Comparison of ENCODE assay signal across 8 cellular contexts in the genomic region with DNA sequence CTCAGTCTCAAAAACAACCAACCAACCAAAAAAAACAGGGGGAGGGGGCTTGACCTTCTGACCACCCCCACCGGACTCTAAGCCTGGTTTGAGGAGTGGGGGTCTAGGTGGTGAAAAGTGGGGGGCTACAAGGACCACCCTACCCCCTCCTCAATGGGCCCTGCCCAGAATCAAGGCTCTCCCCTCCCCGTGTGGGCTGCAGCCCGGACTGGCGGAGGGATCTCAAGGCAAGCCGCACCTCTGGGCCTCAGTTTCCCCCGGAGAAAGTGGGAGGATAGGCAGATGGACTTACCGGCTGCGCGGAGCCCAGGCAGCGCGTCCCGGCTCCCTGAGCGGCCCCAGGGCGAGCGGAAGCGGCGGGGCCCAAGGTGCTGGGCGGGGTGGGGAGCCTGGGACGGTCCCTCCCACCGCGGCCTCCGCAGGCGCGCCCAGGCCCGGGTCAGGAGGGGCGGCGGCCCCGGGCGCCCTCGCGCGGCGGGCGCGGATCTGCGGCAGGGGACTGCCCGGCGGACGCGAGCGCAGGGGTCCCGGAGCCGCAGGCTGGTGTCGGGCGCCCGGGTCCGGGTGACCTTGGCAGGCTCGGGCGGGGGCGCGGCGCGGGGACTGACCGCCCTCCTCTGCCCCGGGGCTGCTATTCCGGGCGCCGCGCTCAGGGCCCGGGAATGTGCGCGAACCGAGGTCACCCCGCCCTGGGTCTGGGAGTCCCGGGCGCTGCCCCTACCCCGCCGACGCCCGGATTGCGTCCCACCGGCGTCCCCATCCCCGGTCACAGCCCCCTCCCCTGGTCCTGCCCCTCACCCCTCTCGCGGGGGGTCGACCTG. TPM values are rescaled to one million over a fixed set of nuclear protein-coding genes. Genes with fewer than 3 reads are reported as not detected.
DNase-seq lines count a peak whose midpoint lies in the region; ATAC-seq and TF ChIP-seq lines count a peak whose summit lies in the region.

A gene with protein sequence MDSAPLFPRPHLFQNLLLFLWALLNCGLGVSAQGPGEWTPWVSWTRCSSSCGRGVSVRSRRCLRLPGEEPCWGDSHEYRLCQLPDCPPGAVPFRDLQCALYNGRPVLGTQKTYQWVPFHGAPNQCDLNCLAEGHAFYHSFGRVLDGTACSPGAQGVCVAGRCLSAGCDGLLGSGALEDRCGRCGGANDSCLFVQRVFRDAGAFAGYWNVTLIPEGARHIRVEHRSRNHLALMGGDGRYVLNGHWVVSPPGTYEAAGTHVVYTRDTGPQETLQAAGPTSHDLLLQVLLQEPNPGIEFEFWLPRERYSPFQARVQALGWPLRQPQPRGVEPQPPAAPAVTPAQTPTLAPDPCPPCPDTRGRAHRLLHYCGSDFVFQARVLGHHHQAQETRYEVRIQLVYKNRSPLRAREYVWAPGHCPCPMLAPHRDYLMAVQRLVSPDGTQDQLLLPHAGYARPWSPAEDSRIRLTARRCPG (minus strand): TSS at position 349 of the 821 bp plus-strand sequence. CDS start 2,076 bp downstream, outside the sequence.

- peaks cover 31% of the 10 kb centered on the region for H4K20me1 ChIP-seq in BLaER1

- no peak within 1 kb of the TSS for H3K27ac Mint-ChIP-seq in endodermal cell
- H3K27ac Mint-ChIP-seq in naive thymus-derived CD4-positive, alpha-beta T cell: peak within 1 kb of the TSS in 5 of 9 donors; percentile 44 to 75 (median 63)

- DNase-seq in LNCaP clone FGC (ENCODE audit: low read depth): no peak
- peak; percentile 35 to 56 for DNase-seq in activated CD4-positive, alpha-beta T cell treated with anti-CD3 and anti-CD28 coated beads, Interleukin-2, amount 50 U/mL, for 24 hours (ENCODE audit: low read depth in 1 of 2, low spot score in 1 of 2)
- peak; percentile 78 for DNase-seq in endodermal cell
- DNase-seq in naive thymus-derived CD4-positive, alpha-beta T cell: peak in 8 of 9 donors; percentile 34 to 82 (median 50)
- no peak for DNase-seq in suprapubic skin (ENCODE audit: low spot score in 2 of 2)
- DNase-seq in caudate nucleus (lab: John Stamatoyannopoulos, UW): no peak

- H3K27me3 Mint-ChIP-seq in endodermal cell (ENCODE audit: insufficient read depth): peaks cover 60% of the 10 kb centered on the region
- H3K27me3 Mint-ChIP-seq in naive thymus-derived CD4-positive, alpha-beta T cell: peaks cover 0 to 25% (median 0%) of the 10 kb centered on the region in 5 donors

- H3K4me1 ChIP-seq in BLaER1 (peaks cover 41% of the 10 kb centered on the region), endodermal cell (ENCODE audit: control insufficient read depth, insufficient read depth, low read length) (peaks cover 7% of the 10 kb centered on the region), suprapubic skin (peaks cover 38% of the 10 kb centered on the region)
- peaks cover 0 to 13% of the 10 kb centered on the region in 2 donors for H3K4me1 ChIP-seq in naive thymus-derived CD4-positive, alpha-beta T cell (ENCODE audit: control insufficient read depth in 2 of 2, insufficient read depth in 2 of 2, low read length in 2 of 2)

- intact Hi-C loops in naive thymus-derived CD4-positive, alpha-beta T cell (cut with micrococcal nuclease): loop anchor here (1.0 to 10.0 kb wide), 6 partner anchors 10 to 75 kb away; partner anchors contain the start of genes PCSK4 (in 1 of the 2), REEP6 (in 1 of the 2) and RPS15 (in 1 of the 2)

- H3K9me3 ChIP-seq in BLaER1: no peaks in the 10 kb centered on the region
- no peaks in the 10 kb centered on the region for H3K9me3 ChIP-seq in endodermal cell (ENCODE audit: control insufficient read depth, low read length)
- H3K9me3 ChIP-seq in naive thymus-derived CD4-positive, alpha-beta T cell (ENCODE audit: control insufficient read depth in 2 of 3, low read length in 3 of 3): no peaks in the 10 kb centered on the region
- H3K9me3 ChIP-seq in suprapubic skin: no peaks in the 10 kb centered on the region

- H3K4me3 ChIP-seq in BLaER1 (no peak within 1 kb of the TSS), LNCaP clone FGC (ENCODE audit: low read depth, low read length) (no peak within 1 kb of the TSS), endodermal cell (ENCODE audit: low read length) (peak within 1 kb of the TSS; percentile 75), suprapubic skin (peak within 1 kb of the TSS; percentile 48)
- peak within 1 kb of the TSS; percentile 59 for H3K4me3 ChIP-seq in naive thymus-derived CD4-positive, alpha-beta T cell (ENCODE audit: low read length)

- TF ChIP-seq CTCF in LNCaP clone FGC (IDR thresholded peaks at IDR 0.05; ENCODE audit: control insufficient read depth, extremely low read depth, insufficient read depth): peak; percentile 29
- peak; percentile 46 for TF ChIP-seq CTCF in endodermal cell (conservative IDR thresholded peaks at IDR 0.05)
- no peak for TF ChIP-seq CTCF in suprapubic skin (IDR thresholded peaks at IDR 0.05)

- TF ChIP-seq EP300 in suprapubic skin (IDR thresholded peaks at IDR 0.05): no peak

- H3K9ac ChIP-seq in BLaER1: no peak within 1 kb of the TSS
- no peak within 1 kb of the TSS for H3K9ac ChIP-seq in endodermal cell (ENCODE audit: extremely low read depth, low read length, poor library complexity, severe bottlenecking)

- peak; percentile 73 for ATAC-seq in naive thymus-derived CD4-positive, alpha-beta T cell
- no peak for ATAC-seq in HG03457 (IDR thresholded peaks at IDR 0.05; ENCODE audit: unreplicated experiment)

- peaks cover 41% of the 10 kb centered on the region for H3K27me3 ChIP-seq in BLaER1
- H3K27me3 ChIP-seq in endodermal cell (ENCODE audit: control insufficient read depth, insufficient read depth, low read length, poor library complexity, severe bottlenecking): peaks cover 35% of the 10 kb centered on the region
- H3K27me3 ChIP-seq in naive thymus-derived CD4-positive, alpha-beta T cell (ENCODE audit: control insufficient read depth in 2 of 2, insufficient read depth in 2 of 2, low read length in 2 of 2): no peaks in the 10 kb centered on the region
- peaks cover 23% of the 10 kb centered on the region for H3K27me3 ChIP-seq in suprapubic skin

- H3K9me3 Mint-ChIP-seq in endodermal cell: peaks cover 3% of the 10 kb centered on the region
- peaks cover 0 to 4% (median 0%) of the 10 kb centered on the region in 11 donors for H3K9me3 Mint-ChIP-seq in naive thymus-derived CD4-positive, alpha-beta T cell

- H3K4me3 Mint-ChIP-seq in endodermal cell: peak within 1 kb of the TSS; percentile 47
- peak within 1 kb of the TSS; percentile 64 to 85 (median 74) for H3K4me3 Mint-ChIP-seq in naive thymus-derived CD4-positive, alpha-beta T cell

- peak within 1 kb of the TSS; percentile 29 for H3K4me2 ChIP-seq in BLaER1

- POLR2A ChIA-PET in naive thymus-derived CD4-positive, alpha-beta T cell (lab: Charles Lee): no interaction called here

- no peak for TF ChIP-seq POLR2A in suprapubic skin (IDR thresholded peaks at IDR 0.05)

- peaks cover 3% of the 10 kb centered on the region for H3K4me1 Mint-ChIP-seq in endodermal cell
- peaks cover 1 to 32% (median 18%) of the 10 kb centered on the region in 7 donors for H3K4me1 Mint-ChIP-seq in naive thymus-derived CD4-positive, alpha-beta T cell

- H3K36me3 ChIP-seq in BLaER1 (no peaks in the 10 kb centered on the region), endodermal cell (ENCODE audit: control insufficient read depth, insufficient read depth, low read length) (no peaks in the 10 kb centered on the region), suprapubic skin (no peaks in the 10 kb centered on the region)
- H3K36me3 ChIP-seq in naive thymus-derived CD4-positive, alpha-beta T cell (ENCODE audit: control insufficient read depth in 2 of 3, insufficient read depth in 3 of 3, low read length in 3 of 3): no peaks in the 10 kb centered on the region

- 5 to 20% methylated on average over 1 to 76 of the region's 77 CpGs for WGBS in endodermal cell (ENCODE audit: insufficient coverage in 1 of 2, insufficient read length in 1 of 2), 2 experiments
- 18% methylated on average over 6 of the region's 77 CpGs for WGBS in suprapubic skin

- H3K27ac ChIP-seq in BLaER1 (no peak within 1 kb of the TSS), endodermal cell (ENCODE audit: low read depth, low read length) (no peak within 1 kb of the TSS), suprapubic skin (peak within 1 kb of the TSS; percentile 72), caudate nucleus (ENCODE audit: low read depth, low read length) (no peak within 1 kb of the TSS)
- peak within 1 kb of the TSS; percentile 67 for H3K27ac ChIP-seq in naive thymus-derived CD4-positive, alpha-beta T cell (ENCODE audit: low read depth, low read length)

- CTCF ChIA-PET in naive thymus-derived CD4-positive, alpha-beta T cell (lab: Charles Lee): no interaction called here

- H3K36me3 Mint-ChIP-seq in endodermal cell (ENCODE audit: low read depth): no peaks in the 10 kb centered on the region
- peaks cover 0 to 1% (median 0%) of the 10 kb centered on the region in 5 donors for H3K36me3 Mint-ChIP-seq in naive thymus-derived CD4-positive, alpha-beta T cell

RNA-seq across cellular contexts. Expression of the gene that starts here (rescaled TPM):
- total RNA-seq in endodermal cell (1 to 10 TPM; 4.1 to 4.8 TPM), suprapubic skin (1 to 10 TPM in 3 of 4 donors, under 1 TPM in 1; 0.83 to 4.1 (median 2.4) TPM)
- polyA plus RNA-seq in endodermal cell (2013, experiment 1 of 2): 1.2 TPM
- polyA plus RNA-seq in endodermal cell (2013, experiment 2 of 2): 0.75 TPM
- 1 to 10 TPM; 3.6 to 9.9 (median 6.0) TPM for total RNA-seq in naive thymus-derived CD4-positive, alpha-beta T cell
- 1 to 10 TPM; 4.3 to 4.8 TPM for polyA plus RNA-seq in naive thymus-derived CD4-positive, alpha-beta T cell

Comparison
In these comparisons a context has a peak if more than half of its experiments do, and no peak if none do; other contexts are left out.
1. H3K27ac ChIP-seq: peak in naive thymus-derived CD4-positive, alpha-beta T cell (single experiment) and suprapubic skin (single experiment); none in BLaER1 (single experiment), endodermal cell (single experiment) and caudate nucleus (single experiment).
2. H3K4me3 ChIP-seq: peak in endodermal cell (single experiment), naive thymus-derived CD4-positive, alpha-beta T cell (single experiment) and suprapubic skin (single experiment); none in BLaER1 (single experiment) and LNCaP clone FGC (single experiment).
3. DNase-seq: peak in activated CD4-positive, alpha-beta T cell treated with anti-CD3 and anti-CD28 coated beads, Interleukin-2, amount 50 U/mL, for 24 hours (2 of 2), endodermal cell (single experiment) and naive thymus-derived CD4-positive, alpha-beta T cell (8 of 9); none in LNCaP clone FGC (single experiment), suprapubic skin (0 of 2) and caudate nucleus (0 of 61).
4. CTCF ChIP-seq: peak in LNCaP clone FGC (single experiment) and endodermal cell (single experiment); none in suprapubic skin (0 of 2).